ENCODE assay signal across 8 cellular contexts in genomic region chr17:28335201-28335958, GRCh38. TPM values are rescaled to one million over a fixed set of nuclear protein-coding genes. Genes with fewer than 3 reads are reported as not detected.
DNase-seq lines count a peak whose midpoint lies in the region; ATAC-seq and TF ChIP-seq lines count a peak whose summit lies in the region.

IFT20 (minus strand) TSS chr17:28335472; CDS start chr17:28331985, 3,487 bp downstream.
TNFAIP1 (plus strand) TSS chr17:28335761; CDS start chr17:28339522, 3,761 bp downstream.

- in situ Hi-C loops in KBM-7 (cut with MboI; ENCODE audit: low pct_unique_long_range_greater_than_20kb, low sequenced_read_pairs), result no loop called here

- no peaks in the 10 kb centered on the region for H3K27me3 Mint-ChIP-seq in activated T-cell treated with anti-CD3 and anti-CD28 coated beads, Interleukin-2, amount 50 U/mL, for 24 hours

- H3K4me1 Mint-ChIP-seq in activated T-cell treated with anti-CD3 and anti-CD28 coated beads, Interleukin-2, amount 50 U/mL, for 24 hours (ENCODE audit: low read depth), result peaks cover 47% of the 10 kb centered on the region

- H3K4me3 Mint-ChIP-seq in activated T-cell treated with anti-CD3 and anti-CD28 coated beads, Interleukin-2, amount 50 U/mL, for 24 hours, result peak within 1 kb of the TSS; percentile 94

- TF ChIP-seq CTCF in epithelial cell of proximal tubule (conservative IDR thresholded peaks at IDR 0.05; ENCODE audit: low read depth, low read length), result no peak

- peak; percentile 93 for ATAC-seq in GM21717 (IDR thresholded peaks at IDR 0.05; ENCODE audit: unreplicated experiment)

- DNase-seq in DMS153 treated with DMSO at 0.1 percent for 48 hours (lab: John Stamatoyannopoulos, UW; ENCODE audit: unreplicated experiment) (peak; percentile 99), KBM-7 (peak; percentile 99), epithelial cell of proximal tubule (ENCODE audit: low read depth) (peak; percentile 96), mucosa of gallbladder (ENCODE audit: low spot score) (peak; percentile 99)
- peak; percentile 95 for DNase-seq in activated T-cell treated with anti-CD3 and anti-CD28 coated beads, Interleukin-2, amount 50 U/mL, for 24 hours
- peak; percentile 92 to 97 for DNase-seq in stimulated activated CD8-positive, alpha-beta memory T cell treated with anti-CD3 and anti-CD28 coated beads, Interleukin-4, amount 100 ng/mL, for 4 hours (ENCODE audit: low read depth in 2 of 2, low spot score in 1 of 2)

- no peaks in the 10 kb centered on the region for H3K9me3 Mint-ChIP-seq in activated T-cell treated with anti-CD3 and anti-CD28 coated beads, Interleukin-2, amount 50 U/mL, for 24 hours

- H3K27ac Mint-ChIP-seq in activated T-cell treated with anti-CD3 and anti-CD28 coated beads, Interleukin-2, amount 50 U/mL, for 24 hours, result peak within 1 kb of the TSS; percentile 94

- H3K36me3 Mint-ChIP-seq in activated T-cell treated with anti-CD3 and anti-CD28 coated beads, Interleukin-2, amount 50 U/mL, for 24 hours (ENCODE audit: low read depth), result peaks cover 39% of the 10 kb centered on the region

- peak within 1 kb of the TSS; percentile 73 for H3K4me3 ChIP-seq in epithelial cell of proximal tubule (ENCODE audit: low read depth, low read length)

TF ChIP-seq in PFSK-1, 5 proteins besides CTCF, POLR2A, EP300 and RAD21:
- TF ChIP-seq SIN3A (IDR thresholded peaks at IDR 0.05; ENCODE audit: borderline replicate concordance, insufficient read depth, low read length) (peak; percentile 97), REST (IDR thresholded peaks at IDR 0.05; ENCODE audit: insufficient read depth in 1 of 2, low read depth in 2 of 2, low read length in 2 of 2) (0 out of 4 replicates have a peak, but pooled peaks of 1 of the 2 experiments have one; percentile 16), POLR2AphosphoS5 (IDR thresholded peaks at IDR 0.05; ENCODE audit: low read depth, low read length) (peak; percentile 79), TAF1 (IDR thresholded peaks at IDR 0.05; ENCODE audit: borderline replicate concordance, insufficient read depth, low read length) (peak; percentile 53; the same call in 1 of the 2 replicates), FOXP2 (optimal IDR thresholded peaks at IDR 0.05; ENCODE audit: borderline replicate concordance, extremely low read depth, extremely low read length, insufficient read depth) (peak; percentile 100)

RNA-seq across cellular contexts. Expression of gene IFT20, which starts in this region (rescaled TPM):
- 33.4 TPM for polyA plus RNA-seq in PFSK-1 (2012; ENCODE audit: insufficient read length, low read depth)
- total RNA-seq in epithelial cell of proximal tubule (30.2 and 32.9 TPM in 2 replicates), mucosa of gallbladder (50.1 TPM)

RNA-seq across cellular contexts. Expression of gene TNFAIP1, which starts in this region (rescaled TPM):
- polyA plus RNA-seq in PFSK-1 (2012; ENCODE audit: insufficient read length, low read depth), result 50.2 TPM
- 69.3 and 72.4 TPM in 2 replicates for total RNA-seq in epithelial cell of proximal tubule
- total RNA-seq in mucosa of gallbladder, result 60.2 TPM

Comparison
In these comparisons a context has a peak if more than half of its experiments do, and no peak if none do; other contexts are left out.
1. Peak in every context shown above with its lines: DNase-seq, ATAC-seq and H3K4me3 ChIP-seq.